8 cellular contexts compared by ENCODE assay signal in the genomic region with DNA sequence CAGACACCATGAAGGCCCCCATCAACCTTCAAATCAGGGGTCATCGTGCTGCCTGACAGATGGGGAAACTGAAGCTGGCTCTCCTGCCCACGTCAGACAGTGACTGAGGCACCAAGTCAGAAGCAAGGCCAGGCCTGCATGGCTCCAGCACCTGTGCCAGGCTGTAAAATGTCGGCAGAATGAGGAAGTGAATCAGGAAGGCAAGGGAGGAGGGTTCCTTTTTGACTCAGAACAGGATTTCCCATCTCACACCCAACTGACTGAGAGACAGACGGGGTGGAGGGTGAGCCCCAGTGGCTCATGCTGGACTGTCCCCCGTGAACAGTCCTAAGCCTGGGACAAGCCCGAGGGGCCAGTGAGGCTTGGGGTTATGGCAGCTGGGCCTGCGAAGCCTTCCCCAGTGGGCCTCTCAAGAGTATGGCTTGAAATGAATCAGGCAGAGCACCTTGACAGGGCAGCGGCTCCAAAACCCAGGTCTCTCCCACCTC. TPM values are rescaled to one million over a fixed set of nuclear protein-coding genes. Genes with fewer than 3 reads are reported as not detected.
DNase-seq lines count a peak whose midpoint lies in the region; ATAC-seq and TF ChIP-seq lines count a peak whose summit lies in the region.

No MANE protein-coding gene starts in this region.

- H3K27me3 ChIP-seq in breast epithelium (no peaks in the 10 kb centered on the region), mammary epithelial cell (ENCODE audit: insufficient read depth, low read length) (no peaks in the 10 kb centered on the region)

- in situ Hi-C loops in mammary epithelial cell (cut with MboI; ENCODE audit: low sequenced_read_pairs in 2 of 2), result no loop called here

- WGBS in mammary epithelial cell (ENCODE audit: low coverage, missing lambda C conversion rate), result 92% methylated on average over 7 of the region's 8 CpGs
- WGBS in urinary bladder, result 78% methylated on average over 8 of the region's 8 CpGs

- H2AFZ ChIP-seq in mammary epithelial cell (ENCODE audit: low read depth, low read length), result no peak overlapping the region

- POLR2A ChIA-PET in RWPE1 (lab: Yijun Ruan, JAX; ENCODE audit: low non-redundant PET), result no interaction called here

- DNase-seq in breast epithelium (ENCODE audit: low spot score in 2 of 2), result no peak
- DNase-seq in mammary epithelial cell, result no peak
- no peak for DNase-seq in RWPE1 (ENCODE audit: low spot score)
- peak; percentile 46 for DNase-seq in left ventricle myocardium superior
- no peak for DNase-seq in NCI-H526 (lab: John Stamatoyannopoulos, UW)
- DNase-seq in AG08395 (ENCODE audit: low spot score), result no peak

- no TSS peak for BruUV-seq in mammary epithelial cell (replicated peaks; lab: Mats Ljungman, UMichigan)

- H3K36me3 ChIP-seq in breast epithelium (no peaks in the 10 kb centered on the region), mammary epithelial cell (ENCODE audit: insufficient read depth, low read length) (no peaks in the 10 kb centered on the region), urinary bladder (ENCODE audit: insufficient read depth) (no peaks in the 10 kb centered on the region)

- no peak overlapping the region for H3K4me3 ChIP-seq in breast epithelium
- no peak overlapping the region for H3K4me3 ChIP-seq in mammary epithelial cell (replicated peaks in 1 of 3; ENCODE audit: insufficient read depth in 1 of 3, low read depth in 2 of 3, low read length in 3 of 3)
- H3K4me3 ChIP-seq in urinary bladder (ENCODE audit: low read depth, low read length), result no peak overlapping the region

- peaks cover 6% of the 10 kb centered on the region in 2 donors for H3K4me1 ChIP-seq in breast epithelium
- H3K4me1 ChIP-seq in mammary epithelial cell (ENCODE audit: insufficient read depth, low read length), result peaks cover 9% of the 10 kb centered on the region
- H3K4me1 ChIP-seq in urinary bladder (ENCODE audit: insufficient read depth), result no peaks in the 10 kb centered on the region

- no peak overlapping the region for H3K4me2 ChIP-seq in mammary epithelial cell (ENCODE audit: insufficient read depth, low read depth, low read length)

- TF ChIP-seq CTCF in breast epithelium (IDR thresholded peaks at IDR 0.05) (no peak), mammary epithelial cell (conservative IDR thresholded peaks at IDR 0.05 in 1 of 2, IDR thresholded peaks at IDR 0.05 in 1 of 2; ENCODE audit: extremely low read depth in 1 of 2, insufficient read depth in 1 of 2, low read depth in 1 of 2, low read length in 2 of 2) (no peak), RWPE1 (conservative IDR thresholded peaks at IDR 0.05; ENCODE audit: low read depth) (no peak)

- dilution Hi-C loops in mammary epithelial cell (cut with HindIII; ENCODE audit: low sequenced_read_pairs), result no loop called here

- peak; percentile 91 for ATAC-seq in HG02973 (IDR thresholded peaks at IDR 0.05; ENCODE audit: unreplicated experiment)
- peak; percentile 9 for ATAC-seq in left ventricle myocardium superior

- CTCF ChIA-PET in mammary epithelial cell (lab: Charles Lee; ENCODE audit: low non-redundant PET), result no interaction called here
- CTCF ChIA-PET in RWPE1 (lab: Yijun Ruan, JAX), result no interaction called here

- TF ChIP-seq POLR2A in breast epithelium (IDR thresholded peaks at IDR 0.05), result no peak

- H3K9ac ChIP-seq in mammary epithelial cell (ENCODE audit: insufficient read depth, low read length), result no peak overlapping the region

- no peaks in the 10 kb centered on the region for H3K79me2 ChIP-seq in mammary epithelial cell (ENCODE audit: insufficient read depth, low read length)

- H4K20me1 ChIP-seq in mammary epithelial cell (ENCODE audit: insufficient read depth, low read length), result no peaks in the 10 kb centered on the region

- intact Hi-C loops in breast epithelium (cut with DNase I; ENCODE audit: low total_unique reads) (no loop called here), mammary epithelial cell (cut with micrococcal nuclease) (no loop called here), left ventricle myocardium superior (cut with micrococcal nuclease) (no loop called here)

- H3K9me3 ChIP-seq in breast epithelium (no peaks in the 10 kb centered on the region), mammary epithelial cell (replicated peaks; ENCODE audit: insufficient read depth, low read length) (no peaks in the 10 kb centered on the region)

- H3K27ac ChIP-seq in breast epithelium, result peak overlapping the region; percentile 62 to 63
- H3K27ac ChIP-seq in mammary epithelial cell (ENCODE audit: insufficient read depth, low read depth, low read length), result no peak overlapping the region
- peak overlapping the region; percentile 38; the same call in 1 of the 2 replicates for H3K27ac ChIP-seq in RWPE1
- H3K27ac ChIP-seq in urinary bladder (ENCODE audit: low read depth), result peak overlapping the region; percentile 48

RNA-seq across cellular contexts. Expression of a gene that starts 20.9 kb away (rescaled TPM):
- total RNA-seq in breast epithelium (100 to 1,000 TPM in 1 of 3 donors, 10 to 100 TPM in 2; 13.5 to 112 (median 22.0) TPM), mammary epithelial cell (10 to 100 TPM in 1 of 2 donors, 1 to 10 TPM in 1; 3.5 to 13.0 TPM), left ventricle myocardium superior (12.2 TPM), urinary bladder (14.6 TPM)
- polyA plus RNA-seq in mammary epithelial cell (2.4 TPM), urinary bladder (4.5 TPM)
- polyA minus RNA-seq in mammary epithelial cell, result 13.3 TPM

RNA-seq across cellular contexts. Expression of a gene that starts 39.3 kb away (rescaled TPM):
- total RNA-seq in breast epithelium (10 to 100 TPM; 29.1 to 36.1 (median 33.6) TPM), mammary epithelial cell (10 to 100 TPM; 21.2 to 34.6 TPM), left ventricle myocardium superior (94.0 TPM), urinary bladder (28.9 TPM)
- polyA plus RNA-seq in mammary epithelial cell (30.5 TPM), urinary bladder (39.4 TPM)
- polyA minus RNA-seq in mammary epithelial cell, result 17.2 TPM
